In the genomic region with DNA sequence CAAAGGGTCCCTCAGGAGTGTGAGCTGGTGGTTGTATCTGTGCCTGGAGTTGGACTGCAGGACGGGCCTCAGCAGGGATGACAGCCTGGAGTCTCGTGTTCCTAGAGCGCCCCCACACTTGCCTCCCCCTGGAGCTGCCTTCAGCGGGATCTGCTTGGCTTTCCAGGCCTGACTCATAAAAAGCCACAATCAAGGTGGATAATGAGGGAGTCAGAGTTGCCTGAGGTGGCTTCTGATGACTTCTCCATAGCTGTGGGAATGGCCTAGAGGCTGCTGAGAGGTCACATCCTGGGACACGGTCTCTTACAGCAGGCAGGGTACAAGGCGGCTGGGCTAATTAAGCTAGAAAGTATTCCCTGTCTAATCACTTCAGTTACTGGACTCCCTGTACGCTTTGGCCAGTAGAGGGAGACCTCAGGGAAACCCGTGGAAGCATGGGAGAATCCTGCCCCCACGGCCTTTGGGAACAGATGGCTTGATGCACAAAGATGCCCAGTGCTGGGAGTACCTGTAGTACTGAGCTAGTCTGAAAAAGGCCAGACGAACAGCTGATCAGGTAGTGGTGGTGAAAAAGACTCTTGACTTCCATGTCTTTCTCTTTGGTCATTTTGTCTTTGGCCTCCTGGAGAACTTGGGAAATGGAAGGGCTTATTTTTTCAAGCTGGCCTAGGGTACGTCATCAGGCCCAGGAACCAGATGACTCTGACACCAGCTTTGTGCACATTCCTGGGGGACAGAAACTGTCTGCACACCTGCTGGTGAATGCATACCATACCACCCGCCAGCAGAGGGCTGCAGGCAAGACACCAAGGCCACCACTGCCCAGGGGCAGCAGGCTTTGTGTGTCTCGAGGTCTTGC, we compare ENCODE assay signal across 9 cellular contexts. TPM values are rescaled to one million over a fixed set of nuclear protein-coding genes. Genes with fewer than 3 reads are reported as not detected.
A peak's percentile ranks its signal among the peaks of the same experiment; 100 is the strongest.
DNase-seq lines count a peak whose midpoint lies in the region; ATAC-seq, FAIRE-seq and TF ChIP-seq lines count a peak whose summit lies in the region.
"Had no signal": no experiment of that assay in that cellular context is flagged by ENCODE, and none has a peak within 500 bp of the region (broad histone marks: within the 10 kb centered on the region; RNA-seq: fewer than 3 reads in every experiment).

No MANE protein-coding gene starts in this region.

- peak overlapping the region; percentile 61; the same call in 1 of the 2 replicates for H2AFZ ChIP-seq in OCI-LY3 (ENCODE audit: low read depth, low read length)

- H3K4me2 ChIP-seq in OCI-LY3 (ENCODE audit: low read length), result peak overlapping the region; percentile 14; the same call in 1 of the 2 replicates

- H3K4me3 ChIP-seq in OCI-LY3 (ENCODE audit: low read length) (no peak overlapping the region), prostate gland (no peak overlapping the region)
- H3K4me3 ChIP-seq: suprapubic skin had no signal

- H3K9me3 ChIP-seq in OCI-LY3 (ENCODE audit: insufficient read depth, low read length) (no peaks in the 10 kb centered on the region), prostate gland (no peaks in the 10 kb centered on the region)
- H3K9me3 ChIP-seq: suprapubic skin had no signal

- H3K36me3 Mint-ChIP-seq in endothelial cell (ENCODE audit: low read depth, unreplicated experiment), result no peaks in the 10 kb centered on the region

- no peak for FAIRE-seq in D721Med (lab: Jason Lieb, UNC)

- no peaks in the 10 kb centered on the region for H3K79me2 ChIP-seq in OCI-LY3 (ENCODE audit: low read length)

- no peaks in the 10 kb centered on the region for H4K20me1 ChIP-seq in OCI-LY3 (ENCODE audit: insufficient read depth, low read length)

- TF ChIP-seq CTCF in D721Med (IDR thresholded peaks at IDR 0.05; ENCODE audit: insufficient read depth, missing control alignments), result peak; percentile 41
- peak; percentile 60 for TF ChIP-seq CTCF in OCI-LY3 (IDR thresholded peaks at IDR 0.05; ENCODE audit: low read depth, low read length)
- peak; percentile 58 for TF ChIP-seq CTCF in endothelial cell (IDR thresholded peaks at IDR 0.05; ENCODE audit: unreplicated experiment)
- TF ChIP-seq CTCF in prostate gland (IDR thresholded peaks at IDR 0.05), result peak in 3 of 4 experiments; percentile 12 to 23 (median 23)

- H3K4me1 Mint-ChIP-seq in endothelial cell (ENCODE audit: unreplicated experiment), result no peaks in the 10 kb centered on the region

- H3K27me3 ChIP-seq in OCI-LY3 (ENCODE audit: low read depth, low read length) (no peaks in the 10 kb centered on the region), prostate gland (replicated peaks; ENCODE audit: insufficient read depth) (no peaks in the 10 kb centered on the region)

- WGBS in prostate gland, result 70% methylated on average over 13 of the region's 13 CpGs

- intact Hi-C loops in prostate gland (cut with DNase I), result loop anchor here (10.0 kb wide), 1 partner anchor 58 kb away; no protein-coding TSS in a partner anchor

- no peak for DNase-seq in D721Med (ENCODE audit: insufficient read length, low spot score)
- DNase-seq in endothelial cell (ENCODE audit: low spot score), result peak; percentile 59
- peak; percentile 13 for DNase-seq in prostate gland (ENCODE audit: low spot score)

- peaks cover 1% of the 10 kb centered on the region for H3K27me3 Mint-ChIP-seq in endothelial cell (ENCODE audit: unreplicated experiment)

- H3K27ac ChIP-seq in OCI-LY3 (ENCODE audit: low read length), result no peak overlapping the region
- no peak overlapping the region for H3K27ac ChIP-seq in prostate gland
- H3K27ac ChIP-seq: suprapubic skin had no signal

- H3K4me1 ChIP-seq in OCI-LY3 (ENCODE audit: low read length) (peaks cover 35% of the 10 kb centered on the region), prostate gland (replicated peaks) (no peaks in the 10 kb centered on the region)
- H3K4me1 ChIP-seq: suprapubic skin had no signal

- no peak overlapping the region for H3K9ac ChIP-seq in OCI-LY3 (ENCODE audit: low read length)

- H3K4me3 Mint-ChIP-seq in endothelial cell (ENCODE audit: unreplicated experiment), result no peak overlapping the region

- ATAC-seq in GM19438 (IDR thresholded peaks at IDR 0.05; ENCODE audit: low read depth, unreplicated experiment) (peak; percentile 59), HG02588 (IDR thresholded peaks at IDR 0.05; ENCODE audit: unreplicated experiment) (no peak), GM21367 (IDR thresholded peaks at IDR 0.05; ENCODE audit: unreplicated experiment) (no peak), GM19023 (IDR thresholded peaks at IDR 0.05; ENCODE audit: unreplicated experiment) (no peak)

- H3K36me3 ChIP-seq in OCI-LY3 (replicated peaks; ENCODE audit: low read depth, low read length) (no peaks in the 10 kb centered on the region), prostate gland (no peaks in the 10 kb centered on the region)
- H3K36me3 ChIP-seq: suprapubic skin had no signal

- H3K9me3 Mint-ChIP-seq in endothelial cell (ENCODE audit: unreplicated experiment), result no peaks in the 10 kb centered on the region

- no peak overlapping the region for H3K27ac Mint-ChIP-seq in endothelial cell (ENCODE audit: unreplicated experiment)

- TF ChIP-seq POLR2A in prostate gland (IDR thresholded peaks at IDR 0.05), result no peak

RNA-seq across cellular contexts. Expression of gene FRRS1L, which starts 16.1 kb away (rescaled TPM):
- 0.03 TPM for total RNA-seq in endothelial cell (ENCODE audit: unreplicated experiment)
- 10 to 100 TPM in 1 of 2 donors, 1 to 10 TPM in 1; 1.6 to 11.9 TPM for total RNA-seq in prostate gland
